ENCODE assay signal across 1 cellular context in the genomic region with DNA sequence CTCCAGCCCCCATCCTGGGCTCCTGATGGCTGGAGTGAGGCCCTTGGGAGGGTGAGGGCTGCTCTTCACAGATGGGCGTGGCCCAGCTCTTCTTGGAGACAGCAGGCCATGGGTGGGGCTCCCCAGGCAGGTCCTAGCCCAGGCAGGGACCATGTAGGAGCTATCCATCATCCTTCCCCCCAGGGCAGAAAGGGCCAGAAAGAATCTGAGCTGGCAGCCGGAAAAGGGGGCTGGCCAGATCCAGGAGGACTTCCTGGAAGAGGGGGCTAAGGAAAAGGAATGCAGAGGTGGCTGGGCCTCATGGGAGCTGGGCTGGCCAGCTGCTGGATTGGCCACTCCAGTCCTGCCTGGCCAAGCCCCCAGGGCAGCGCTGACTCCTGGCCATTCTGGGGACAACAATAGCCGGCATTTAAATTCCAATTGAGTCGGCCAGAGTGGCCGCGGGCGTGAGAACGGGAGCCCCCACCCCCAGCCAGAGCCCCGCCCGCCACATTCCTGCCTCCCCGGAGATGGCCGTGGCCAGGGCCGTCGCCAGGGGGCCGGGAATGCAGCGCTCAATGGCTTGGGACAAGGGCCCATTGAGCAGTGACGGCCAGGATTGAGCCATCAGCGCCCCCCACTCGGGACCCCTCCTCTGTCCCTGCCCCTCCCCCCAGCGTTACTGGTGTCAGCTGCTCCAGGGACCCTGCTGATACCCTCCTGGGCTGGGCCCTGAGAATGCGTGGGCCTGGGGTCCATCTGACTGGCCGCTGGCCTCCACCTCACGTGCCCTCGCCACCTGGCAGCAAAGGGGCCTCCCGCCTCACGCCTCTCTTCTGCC.
TF ChIP-seq lines count a peak whose summit lies in the region.

No MANE protein-coding gene starts in this region.

TF ChIP-seq in GM12878, 131 proteins besides CTCF, POLR2A, EP300 and RAD21:
- TF ChIP-seq ZBED1 (IDR thresholded peaks at IDR 0.05; ENCODE audit: borderline replicate concordance) (no peak), SP1 (IDR thresholded peaks at IDR 0.05; ENCODE audit: low read depth, low read length) (no peak), BMI1 (IDR thresholded peaks at IDR 0.05; ENCODE audit: borderline replicate concordance) (no peak), SMAD1 (IDR thresholded peaks at IDR 0.05; ENCODE audit: low read depth, partially characterized antibody) (no peak), RAD51 (IDR thresholded peaks at IDR 0.05) (no peak), CHD1 (IDR thresholded peaks at IDR 0.05; ENCODE audit: low read depth, low read length) (no peak), NR2F1 (conservative IDR thresholded peaks at IDR 0.05) (no peak), NFXL1 (IDR thresholded peaks at IDR 0.05; ENCODE audit: borderline replicate concordance) (no peak), HDGF (IDR thresholded peaks at IDR 0.05) (no peak), TAF1 (IDR thresholded peaks at IDR 0.05; ENCODE audit: borderline replicate concordance, low read depth, low read length) (no peak), KDM1A (IDR thresholded peaks at IDR 0.05; ENCODE audit: borderline replicate concordance) (no peak), PAX5 (IDR thresholded peaks at IDR 0.05; ENCODE audit: borderline replicate concordance, low read depth, low read length) (no peak)
- TF ChIP-seq, protein P1, sequence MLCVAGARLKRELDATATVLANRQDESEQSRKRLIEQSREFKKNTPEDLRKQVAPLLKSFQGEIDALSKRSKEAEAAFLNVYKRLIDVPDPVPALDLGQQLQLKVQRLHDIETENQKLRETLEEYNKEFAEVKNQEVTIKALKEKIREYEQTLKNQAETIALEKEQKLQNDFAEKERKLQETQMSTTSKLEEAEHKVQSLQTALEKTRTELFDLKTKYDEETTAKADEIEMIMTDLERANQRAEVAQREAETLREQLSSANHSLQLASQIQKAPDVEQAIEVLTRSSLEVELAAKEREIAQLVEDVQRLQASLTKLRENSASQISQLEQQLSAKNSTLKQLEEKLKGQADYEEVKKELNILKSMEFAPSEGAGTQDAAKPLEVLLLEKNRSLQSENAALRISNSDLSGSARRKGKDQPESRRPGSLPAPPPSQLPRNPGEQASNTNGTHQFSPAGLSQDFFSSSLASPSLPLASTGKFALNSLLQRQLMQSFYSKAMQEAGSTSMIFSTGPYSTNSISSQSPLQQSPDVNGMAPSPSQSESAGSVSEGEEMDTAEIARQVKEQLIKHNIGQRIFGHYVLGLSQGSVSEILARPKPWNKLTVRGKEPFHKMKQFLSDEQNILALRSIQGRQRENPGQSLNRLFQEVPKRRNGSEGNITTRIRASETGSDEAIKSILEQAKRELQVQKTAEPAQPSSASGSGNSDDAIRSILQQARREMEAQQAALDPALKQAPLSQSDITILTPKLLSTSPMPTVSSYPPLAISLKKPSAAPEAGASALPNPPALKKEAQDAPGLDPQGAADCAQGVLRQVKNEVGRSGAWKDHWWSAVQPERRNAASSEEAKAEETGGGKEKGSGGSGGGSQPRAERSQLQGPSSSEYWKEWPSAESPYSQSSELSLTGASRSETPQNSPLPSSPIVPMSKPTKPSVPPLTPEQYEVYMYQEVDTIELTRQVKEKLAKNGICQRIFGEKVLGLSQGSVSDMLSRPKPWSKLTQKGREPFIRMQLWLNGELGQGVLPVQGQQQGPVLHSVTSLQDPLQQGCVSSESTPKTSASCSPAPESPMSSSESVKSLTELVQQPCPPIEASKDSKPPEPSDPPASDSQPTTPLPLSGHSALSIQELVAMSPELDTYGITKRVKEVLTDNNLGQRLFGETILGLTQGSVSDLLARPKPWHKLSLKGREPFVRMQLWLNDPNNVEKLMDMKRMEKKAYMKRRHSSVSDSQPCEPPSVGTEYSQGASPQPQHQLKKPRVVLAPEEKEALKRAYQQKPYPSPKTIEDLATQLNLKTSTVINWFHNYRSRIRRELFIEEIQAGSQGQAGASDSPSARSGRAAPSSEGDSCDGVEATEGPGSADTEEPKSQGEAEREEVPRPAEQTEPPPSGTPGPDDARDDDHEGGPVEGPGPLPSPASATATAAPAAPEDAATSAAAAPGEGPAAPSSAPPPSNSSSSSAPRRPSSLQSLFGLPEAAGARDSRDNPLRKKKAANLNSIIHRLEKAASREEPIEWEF (IDR thresholded peaks at IDR 0.05; ENCODE audit: insufficient replicate concordance, low read depth, low read length): no peak
- TF ChIP-seq, protein P2, sequence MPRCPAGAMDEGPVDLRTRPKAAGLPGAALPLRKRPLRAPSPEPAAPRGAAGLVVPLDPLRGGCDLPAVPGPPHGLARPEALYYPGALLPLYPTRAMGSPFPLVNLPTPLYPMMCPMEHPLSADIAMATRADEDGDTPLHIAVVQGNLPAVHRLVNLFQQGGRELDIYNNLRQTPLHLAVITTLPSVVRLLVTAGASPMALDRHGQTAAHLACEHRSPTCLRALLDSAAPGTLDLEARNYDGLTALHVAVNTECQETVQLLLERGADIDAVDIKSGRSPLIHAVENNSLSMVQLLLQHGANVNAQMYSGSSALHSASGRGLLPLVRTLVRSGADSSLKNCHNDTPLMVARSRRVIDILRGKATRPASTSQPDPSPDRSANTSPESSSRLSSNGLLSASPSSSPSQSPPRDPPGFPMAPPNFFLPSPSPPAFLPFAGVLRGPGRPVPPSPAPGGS (IDR thresholded peaks at IDR 0.05; ENCODE audit: borderline replicate concordance, insufficient read depth, low read depth, low read length, poor library complexity, severe bottlenecking): no peak
TF ChIP-seq in GM12878: peak in this region for 0.
